1 cellular context compared by ENCODE assay signal in genomic region chr14:90461425-90461824, GRCh38.
TF ChIP-seq lines count a peak whose summit lies in the region.

No MANE protein-coding gene starts in this region.

TF ChIP-seq in H1, 55 proteins besides CTCF, POLR2A, EP300 and RAD21:
- no peak for TF ChIP-seq EGR1 (IDR thresholded peaks at IDR 0.05; ENCODE audit: borderline replicate concordance, low read depth, low read length)
